Comparison of ENCODE assay signal across 26 cellular contexts in genomic region chr2:109156052-109156451, GRCh38.
"Had no signal": no experiment of that assay in that cellular context is flagged by ENCODE, and none has a peak within 500 bp of the region (broad histone marks: within the 10 kb centered on the region; RNA-seq: fewer than 3 reads in every experiment).

No MANE protein-coding gene starts in this region.

- H3K27me3 ChIP-seq: brain microvascular endothelial cell, suprapubic skin, transverse colon, uterus had no signal

- H3K27ac ChIP-seq: brain microvascular endothelial cell, epithelial cell of prostate, skin epidermis, suprapubic skin, transverse colon, uterus had no signal

- H3K4me3 Mint-ChIP-seq: activated CD4-positive, alpha-beta memory T cell treated with anti-CD3 and anti-CD28 coated beads, Interleukin-2, amount 10 ng/mL, durations not matched to agents 7 days and 5 days; activated CD8-positive, alpha-beta memory T cell treated with anti-CD3 and anti-CD28 coated beads, Interleukin-2, amount 10 ng/mL, durations not matched to agents 7 days and 5 days; activated naive CD8-positive, alpha-beta T cell treated with anti-CD3 and anti-CD28 coated beads, Interleukin-2, amount 10 ng/mL, durations not matched to agents 7 days and 5 days; central memory CD8-positive, alpha-beta T cell; mesothelial cell of epicardium; natural killer cell treated with Interleukin-12 subunit alpha and Interleukin-12 subunit beta and Interleukin-15 and Interleukin-18, amount 100 ng/mL, for 72 hours; stimulated activated naive CD8-positive, alpha-beta T cell treated with anti-CD3 and anti-CD28 coated beads, Interleukin-15, amount 100 ng/mL, for 72 hours had no signal

- H3K36me3 ChIP-seq: brain microvascular endothelial cell, suprapubic skin, transverse colon, uterus had no signal

- H3K27ac Mint-ChIP-seq: activated CD4-positive, alpha-beta memory T cell treated with anti-CD3 and anti-CD28 coated beads, Interleukin-2, amount 10 ng/mL, durations not matched to agents 7 days and 5 days; activated CD8-positive, alpha-beta memory T cell treated with anti-CD3 and anti-CD28 coated beads, Interleukin-2, amount 10 ng/mL, durations not matched to agents 7 days and 5 days; activated naive CD8-positive, alpha-beta T cell treated with anti-CD3 and anti-CD28 coated beads, Interleukin-2, amount 10 ng/mL, durations not matched to agents 7 days and 5 days; mesothelial cell of epicardium; natural killer cell treated with Interleukin-12 subunit alpha and Interleukin-12 subunit beta and Interleukin-15 and Interleukin-18, amount 100 ng/mL, for 72 hours; progenitor cell of endocrine pancreas had no signal

- H3K27me3 Mint-ChIP-seq: activated naive CD8-positive, alpha-beta T cell treated with anti-CD3 and anti-CD28 coated beads, Interleukin-2, amount 10 ng/mL, durations not matched to agents 7 days and 5 days; progenitor cell of endocrine pancreas; stimulated activated naive CD8-positive, alpha-beta T cell treated with anti-CD3 and anti-CD28 coated beads, Interleukin-15, amount 100 ng/mL, for 72 hours had no signal

- H3K4me3 ChIP-seq: lung, skin epidermis, suprapubic skin, transverse colon, uterus had no signal

- H3K36me3 Mint-ChIP-seq: activated CD8-positive, alpha-beta memory T cell treated with anti-CD3 and anti-CD28 coated beads, Interleukin-2, amount 10 ng/mL, durations not matched to agents 7 days and 5 days; activated naive CD8-positive, alpha-beta T cell treated with anti-CD3 and anti-CD28 coated beads, Interleukin-2, amount 10 ng/mL, durations not matched to agents 7 days and 5 days; mesothelial cell of epicardium; natural killer cell treated with Interleukin-12 subunit alpha and Interleukin-12 subunit beta and Interleukin-15 and Interleukin-18, amount 100 ng/mL, for 72 hours had no signal

- DNase-seq: activated CD4-positive, alpha-beta memory T cell treated with anti-CD3 and anti-CD28 coated beads, Interleukin-2, amount 10 ng/mL, durations not matched to agents 7 days and 5 days; activated CD4-positive, alpha-beta T cell treated with anti-CD3 and anti-CD28 coated beads for 48 hours; activated CD4-positive, CD25-positive, alpha-beta regulatory T cell; activated CD8-positive, alpha-beta memory T cell treated with anti-CD3 and anti-CD28 coated beads, Interleukin-2, amount 10 ng/mL, durations not matched to agents 7 days and 5 days; activated naive CD4-positive, alpha-beta T cell; activated naive CD8-positive, alpha-beta T cell treated with anti-CD3 and anti-CD28 coated beads, Interleukin-2, amount 10 ng/mL, durations not matched to agents 7 days and 5 days; brain microvascular endothelial cell; glutamatergic neuron; occipital lobe; right cardiac atrium; stimulated activated CD4-positive, alpha-beta T cell treated with anti-CD3 and anti-CD28 coated beads, Interleukin-15, amount 100 ng/mL, for 24 hours; stimulated activated CD4-positive, alpha-beta T cell treated with anti-CD3 and anti-CD28 coated beads, Interleukin-2, amount 100 ng/mL, for 48 hours; stimulated activated naive CD8-positive, alpha-beta T cell treated with anti-CD3 and anti-CD28 coated beads, Interleukin-15, amount 100 ng/mL, for 72 hours; SW 1271; T-helper 2 cell; transverse colon; uterus had no signal

- H3K4me1 ChIP-seq: uterus had no signal

- H3K4me1 Mint-ChIP-seq: activated CD4-positive, alpha-beta memory T cell treated with anti-CD3 and anti-CD28 coated beads, Interleukin-2, amount 10 ng/mL, durations not matched to agents 7 days and 5 days; activated CD8-positive, alpha-beta memory T cell treated with anti-CD3 and anti-CD28 coated beads, Interleukin-2, amount 10 ng/mL, durations not matched to agents 7 days and 5 days; central memory CD8-positive, alpha-beta T cell had no signal

- ATAC-seq: activated CD8-positive, alpha-beta memory T cell treated with anti-CD3 and anti-CD28 coated beads, Interleukin-2, amount 10 ng/mL, durations not matched to agents 7 days and 5 days; left lobe of liver; natural killer cell treated with Interleukin-12 subunit alpha and Interleukin-12 subunit beta and Interleukin-15 and Interleukin-18, amount 100 ng/mL, for 72 hours; stimulated activated naive CD8-positive, alpha-beta T cell treated with anti-CD3 and anti-CD28 coated beads, Interleukin-15, amount 100 ng/mL, for 72 hours had no signal

- H3K9me3 ChIP-seq: suprapubic skin, transverse colon, uterus had no signal

- H3K9me3 Mint-ChIP-seq: activated CD4-positive, alpha-beta memory T cell treated with anti-CD3 and anti-CD28 coated beads, Interleukin-2, amount 10 ng/mL, durations not matched to agents 7 days and 5 days; activated naive CD8-positive, alpha-beta T cell treated with anti-CD3 and anti-CD28 coated beads, Interleukin-2, amount 10 ng/mL, durations not matched to agents 7 days and 5 days; central memory CD8-positive, alpha-beta T cell; mesothelial cell of epicardium; natural killer cell treated with Interleukin-12 subunit alpha and Interleukin-12 subunit beta and Interleukin-15 and Interleukin-18, amount 100 ng/mL, for 72 hours; stimulated activated naive CD8-positive, alpha-beta T cell treated with anti-CD3 and anti-CD28 coated beads, Interleukin-15, amount 100 ng/mL, for 72 hours had no signal
